Comparison of ENCODE assay signal across 8 cellular contexts in the genomic region with DNA sequence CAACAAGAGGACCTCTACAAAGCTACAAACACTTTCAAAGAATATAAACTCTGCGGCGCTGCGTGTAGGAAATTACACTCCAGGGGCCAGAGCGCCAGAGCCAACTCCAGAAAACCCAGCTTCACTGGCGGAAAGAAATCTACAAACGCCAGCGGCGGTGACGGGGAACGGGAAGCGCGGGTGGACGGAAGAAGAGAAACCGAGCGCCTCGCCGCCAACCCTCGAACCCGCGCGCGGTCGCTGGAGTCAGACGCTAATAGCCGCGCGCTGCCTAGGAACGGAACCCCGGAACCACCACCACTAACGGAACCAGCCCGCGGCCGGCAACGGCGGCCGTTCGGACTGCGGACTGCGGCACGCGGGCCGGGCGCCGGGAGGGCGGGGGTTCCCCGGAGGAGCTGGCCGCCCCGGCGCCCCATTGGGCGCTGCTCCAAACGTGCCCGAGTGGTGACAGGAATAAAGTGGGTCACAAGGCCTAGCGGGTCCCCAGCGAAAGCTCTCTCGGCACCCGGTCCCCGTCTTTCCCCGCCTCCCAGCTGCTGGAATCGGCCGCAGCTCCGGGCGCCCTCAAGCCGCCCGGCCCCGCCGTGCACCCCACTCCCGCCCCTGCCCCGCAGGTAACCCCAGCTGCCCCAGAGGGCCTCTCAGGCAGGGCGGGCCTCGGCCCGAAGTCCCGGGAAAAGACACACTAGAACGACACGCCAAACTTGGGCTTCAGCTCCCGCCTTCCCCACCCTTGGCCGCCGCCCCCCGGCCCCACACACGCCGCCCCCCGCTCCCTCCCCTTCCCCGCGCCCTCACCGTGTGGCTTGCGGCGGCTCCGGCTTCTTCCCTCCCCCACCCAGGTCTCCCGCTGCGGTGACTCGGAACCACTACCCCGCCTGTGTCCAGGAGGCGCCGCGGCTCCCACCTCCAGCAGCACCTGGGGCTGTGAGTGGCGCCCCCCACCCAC. TPM values are rescaled to one million over a fixed set of nuclear protein-coding genes. Genes with fewer than 3 reads are reported as not detected.
DNase-seq lines count a peak whose midpoint lies in the region; ATAC-seq lines count a peak whose summit lies in the region.

No MANE protein-coding gene starts in this region.

- DNase-seq in NCI-H187 treated with DMSO at 0.1 percent for 48 hours (lab: John Stamatoyannopoulos, UW) (peak; percentile 15), T1000 (lab: John Stamatoyannopoulos, UW) (peak; percentile 77), astrocyte of the hippocampus (ENCODE audit: low read depth, low spot score) (peak; percentile 83), hypothalamus (lab: John Stamatoyannopoulos, UW) (peak; percentile 39 to 93 (median 75)), sciatic nerve (ENCODE audit: low spot score) (peak; percentile 88), NCI-H1048 (lab: John Stamatoyannopoulos, UW) (no peak)

- peak; percentile 54 for ATAC-seq in GM18502 (IDR thresholded peaks at IDR 0.05; ENCODE audit: poor library complexity, unreplicated experiment)
- peak; percentile 32 for ATAC-seq in HG02884 (IDR thresholded peaks at IDR 0.05; ENCODE audit: unreplicated experiment)
- peak; percentile 73 for ATAC-seq in sciatic nerve

- intact Hi-C loops in sciatic nerve (cut with DNase I) = no loop called here

RNA-seq across cellular contexts. Expression of gene CLOCK, which starts 0.8 kb away (rescaled TPM):
- 31.1 TPM for total RNA-seq in sciatic nerve

RNA-seq across cellular contexts. Expression of gene PDCL2, which starts 46.1 kb away (rescaled TPM):
- not detected for total RNA-seq in sciatic nerve
